In the genomic region with DNA sequence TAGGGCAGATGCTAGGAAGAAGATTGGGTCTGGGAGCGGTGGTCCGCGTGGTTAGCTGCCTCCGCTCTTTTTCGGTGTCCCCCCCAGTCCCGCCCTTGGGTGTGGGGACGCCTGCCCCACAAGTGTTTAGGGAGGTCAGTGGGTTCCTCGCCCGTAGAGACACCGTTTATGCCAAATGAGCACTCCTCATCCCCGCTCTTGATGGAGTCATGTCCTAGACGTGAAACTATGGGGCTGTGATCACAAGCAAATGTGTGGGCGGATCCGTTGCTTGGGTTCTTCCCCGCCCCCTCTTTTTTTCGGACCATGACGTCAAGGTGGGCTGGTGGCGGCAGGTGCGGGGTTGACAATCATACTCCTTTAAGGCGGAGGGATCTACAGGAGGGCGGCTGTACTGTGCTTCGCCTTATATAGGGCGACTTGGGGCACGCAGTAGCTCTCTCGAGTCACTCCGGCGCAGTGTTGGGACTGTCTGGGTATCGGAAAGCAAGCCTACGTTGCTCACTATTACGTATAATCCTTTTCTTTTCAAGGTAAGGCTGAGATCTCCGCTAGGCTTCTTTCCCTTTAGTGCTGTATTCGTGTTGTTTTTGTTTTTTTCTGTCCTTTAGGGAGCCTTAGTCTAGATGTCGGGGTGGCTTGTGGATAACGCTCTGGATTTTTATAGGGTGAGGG, we compare ENCODE assay signal across 8 cellular contexts. TPM values are rescaled to one million over a fixed set of nuclear protein-coding genes. Genes with fewer than 3 reads are reported as not detected.
A peak's percentile ranks its signal among the peaks of the same experiment; 100 is the strongest.
DNase-seq lines count a peak whose midpoint lies in the region; ATAC-seq and TF ChIP-seq lines count a peak whose summit lies in the region.

A gene (plus strand): TSS at position 439 of the 675 bp plus-strand sequence. CDS start 1,529 bp downstream, outside the sequence.

- peak; percentile 91 to 97 (median 94) for DNase-seq in CD4-positive, alpha-beta T cell
- DNase-seq in NCI-H774 (lab: John Stamatoyannopoulos, UW) (peak; percentile 97), dorsolateral prefrontal cortex (peak; percentile 89 to 98 (median 96)), lower leg skin (ENCODE audit: low spot score in 2 of 2) (peak; percentile 97 to 99)
- peak; percentile 98 for DNase-seq in activated CD4-positive, alpha-beta T cell treated with anti-CD3 and anti-CD28 coated beads, Interleukin-2, amount 50 U/mL, for 4 hours
- peak; percentile 86 to 99 for DNase-seq in stimulated activated CD4-positive, alpha-beta T cell treated with anti-CD3 and anti-CD28 coated beads, Interleukin-4, amount 100 ng/mL, for 4 hours

- TF ChIP-seq POLR2A in lower leg skin (IDR thresholded peaks at IDR 0.05) = peak in 1 of 2 donors; percentile 93

- no peaks in the 10 kb centered on the region for H3K9me3 ChIP-seq in CD4-positive, alpha-beta T cell (ENCODE audit: control insufficient read depth, low read length)

- ATAC-seq in CD4-positive, alpha-beta T cell (ENCODE audit: poor library complexity) = peak; percentile 83
- ATAC-seq in GM19438 (IDR thresholded peaks at IDR 0.05; ENCODE audit: low read depth, unreplicated experiment) (peak; percentile 53), HG03571 (IDR thresholded peaks at IDR 0.05; ENCODE audit: unreplicated experiment) (peak; percentile 64)

- no peaks in the 10 kb centered on the region for H3K27me3 ChIP-seq in CD4-positive, alpha-beta T cell (ENCODE audit: control insufficient read depth, insufficient read depth, low read length)
- H3K27me3 ChIP-seq in dorsolateral prefrontal cortex = no peaks in the 10 kb centered on the region

- WGBS in lower leg skin, 2 donors = 0 to 1% methylated on average over 34 of the region's 34 CpGs

- H3K27me3 Mint-ChIP-seq in CD4-positive, alpha-beta T cell = peaks cover 5% of the 10 kb centered on the region

- intact Hi-C loops in CD4-positive, alpha-beta T cell (cut with DNase I, micrococcal nuclease) = loop anchor here (1.0 to 2.0 kb wide), 3 partner anchors 11 to 19 kb away; a partner anchor contains a TSS
- intact Hi-C loops in dorsolateral prefrontal cortex (cut with DNase I) = loop anchor here (1.0 kb wide), 2 partner anchors 10 to 11 kb away; a partner anchor contains a TSS
- intact Hi-C loops in lower leg skin (cut with DNase I; ENCODE audit: low total_unique reads) = no loop called here

- peak within 1 kb of the TSS; percentile 96 for H3K4me3 Mint-ChIP-seq in CD4-positive, alpha-beta T cell

- TF ChIP-seq CTCF in CD4-positive, alpha-beta T cell (IDR thresholded peaks at IDR 0.05) = no peak
- TF ChIP-seq CTCF in dorsolateral prefrontal cortex (IDR thresholded peaks at IDR 0.05 in 54 of 56, conservative IDR thresholded peaks at IDR 0.05 in 2 of 56; ENCODE audit: low read depth in 1 of 56, partially characterized antibody in 56 of 56) (peak in 3 of 56 donors; percentile 3 to 14 (median 11)), lower leg skin (IDR thresholded peaks at IDR 0.05) (no peak)

- H3K4me1 Mint-ChIP-seq in CD4-positive, alpha-beta T cell (ENCODE audit: low read depth) = peaks cover 47% of the 10 kb centered on the region

- H3K9me3 Mint-ChIP-seq in CD4-positive, alpha-beta T cell = no peaks in the 10 kb centered on the region

- CTCF ChIA-PET in CD4-positive, alpha-beta T cell (lab: Charles Lee) = interaction anchor here (0.9 to 4.1 kb wide), 6 partner anchors 9 to 66 kb away, joined by 3 to 13 read pairs (median 8); a partner anchor contains a TSS

- H3K27ac ChIP-seq in CD4-positive, alpha-beta T cell (ENCODE audit: low read depth, low read length) = peak within 1 kb of the TSS; percentile 92
- peak within 1 kb of the TSS; percentile 94 to 100 (median 100) for H3K27ac ChIP-seq in dorsolateral prefrontal cortex

- H3K36me3 Mint-ChIP-seq in CD4-positive, alpha-beta T cell (ENCODE audit: low read depth) = peaks cover 58% of the 10 kb centered on the region

- peak within 1 kb of the TSS; percentile 93 for H3K27ac Mint-ChIP-seq in CD4-positive, alpha-beta T cell

- POLR2A ChIA-PET in CD4-positive, alpha-beta T cell (lab: Charles Lee) = interaction anchor here (0.6 to 4.6 kb wide), 24 partner anchors 9 to 1520 kb away, joined by 3 to 135 read pairs (median 6); a partner anchor contains a TSS

- H3K4me3 ChIP-seq in dorsolateral prefrontal cortex (peak within 1 kb of the TSS; percentile 67 to 100 (median 94)), lower leg skin (ENCODE audit: low read depth, poor library complexity, severe bottlenecking) (peak within 1 kb of the TSS; percentile 93)

RNA-seq across cellular contexts. Expression of the gene that starts here (rescaled TPM):
- total RNA-seq in CD4-positive, alpha-beta T cell = 100 to 1,000 TPM; 401 to 405 TPM
- 1,000 to 10,000 TPM in 53 of 120 experiments, 100 to 1,000 TPM in 67; 482 to 1,543 (median 963) TPM for total RNA-seq in dorsolateral prefrontal cortex
- total RNA-seq in lower leg skin = 100 to 1,000 TPM; 505 to 604 (median 551) TPM

Comparison
In these comparisons a context has a peak if more than half of its experiments do, and no peak if none do; other contexts are left out.
1. Peak in every context shown above with its lines: DNase-seq, ATAC-seq, H3K4me3 ChIP-seq and H3K27ac ChIP-seq.